Comparison of ENCODE assay signal across 26 cellular contexts in the genomic region with DNA sequence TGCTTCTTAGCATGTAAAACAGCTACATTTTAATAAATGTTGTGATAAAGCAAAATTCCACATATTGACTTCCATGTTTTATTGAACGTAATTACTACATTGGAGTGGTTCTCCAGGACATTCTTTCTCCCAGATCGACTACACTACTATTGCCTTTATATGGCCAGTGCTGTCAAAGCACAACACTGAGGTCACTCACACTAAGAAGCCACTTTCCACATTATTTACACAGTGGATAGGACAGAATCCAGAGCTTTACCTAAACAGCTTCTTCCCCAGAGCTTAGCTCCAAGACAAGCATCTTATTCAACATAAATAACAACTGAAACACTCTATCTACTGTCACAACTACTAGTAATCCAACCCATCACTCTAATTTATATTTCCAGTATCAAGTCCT.
"Had no signal": no experiment of that assay in that cellular context is flagged by ENCODE, and none has a peak within 500 bp of the region (broad histone marks: within the 10 kb centered on the region; RNA-seq: fewer than 3 reads in every experiment).

No MANE protein-coding gene starts in this region.

- H3K4me3 Mint-ChIP-seq: naive thymus-derived CD4-positive, alpha-beta T cell; nephron; neural crest cell; stimulated activated naive B cell treated with anti-CD40 and anti-IgM and Interleukin-4, amounts not matched to agents 10 μg/mL and 1 μg/mL and 100 μg/mL, for 72 hours had no signal

- H3K4me3 ChIP-seq: hepatocyte, left ventricle myocardium inferior, lung, mucosa of descending colon, ovary, skin epidermis, stomach, testis, thyroid gland, upper lobe of right lung had no signal

- H2AFZ ChIP-seq: hepatocyte had no signal

- H3K27ac ChIP-seq: hepatocyte, left ventricle myocardium inferior, ovary, skin epidermis, stomach, testis, thyroid gland, upper lobe of right lung had no signal

- DNase-seq: islet precursor cell; left ventricle myocardium inferior; midbrain; mucosa of descending colon; naive thymus-derived CD4-positive, alpha-beta T cell; nucleus accumbens; ovary; right cardiac atrium; stimulated activated CD4-positive, alpha-beta T cell treated with anti-CD3 and anti-CD28 coated beads, Interleukin-12 subunit alpha, Interleukin-12 subunit beta, amount 100 ng/mL, for 4 hours; stimulated activated CD4-positive, alpha-beta T cell treated with anti-CD3 and anti-CD28 coated beads, Interleukin-15, amount 100 ng/mL, for 24 hours; stimulated activated CD4-positive, alpha-beta T cell treated with anti-CD3 and anti-CD28 coated beads, Interleukin-2, amount 100 ng/mL, for 24 hours; stimulated activated CD4-positive, alpha-beta T cell treated with anti-CD3 and anti-CD28 coated beads, Interleukin-4, amount 100 ng/mL, for 1 hour; stimulated activated naive B cell treated with anti-CD40 and anti-IgM and Interleukin-4, amounts not matched to agents 10 μg/mL and 1 μg/mL and 100 μg/mL, for 72 hours; stimulated activated naive CD8-positive, alpha-beta T cell treated with anti-CD3 and anti-CD28 coated beads, Interleukin-15, Interleukin-2, amounts not matched to agents 100 U/mL and 50 U/mL, for 24 hours; stomach; testis; thyroid gland; trophoblast cell; upper lobe of right lung had no signal

- ATAC-seq: mucosa of descending colon; naive thymus-derived CD4-positive, alpha-beta T cell; right cardiac atrium; sciatic nerve; stimulated activated naive B cell treated with anti-CD40 and anti-IgM and Interleukin-4, amounts not matched to agents 10 μg/mL and 1 μg/mL and 100 μg/mL, for 72 hours; stimulated activated naive CD8-positive, alpha-beta T cell treated with anti-CD3 and anti-CD28 coated beads, Interleukin-15, Interleukin-2, amounts not matched to agents 100 U/mL and 50 U/mL, for 24 hours; upper lobe of right lung had no signal

- H3K4me1 Mint-ChIP-seq: neural crest cell; stimulated activated naive B cell treated with anti-CD40 and anti-IgM and Interleukin-4, amounts not matched to agents 10 μg/mL and 1 μg/mL and 100 μg/mL, for 72 hours had no signal

- H3K36me3 ChIP-seq: left ventricle myocardium inferior, ovary, stomach, thyroid gland, upper lobe of right lung had no signal

- H3K4me2 ChIP-seq: hepatocyte had no signal

- H3K27ac Mint-ChIP-seq: naive thymus-derived CD4-positive, alpha-beta T cell; nephron; progenitor cell of endocrine pancreas; stimulated activated naive B cell treated with anti-CD40 and anti-IgM and Interleukin-4, amounts not matched to agents 10 μg/mL and 1 μg/mL and 100 μg/mL, for 72 hours had no signal

- H3K9me3 ChIP-seq: left ventricle myocardium inferior, mucosa of descending colon, ovary, stomach, testis, thyroid gland, upper lobe of right lung had no signal

- H3K27me3 ChIP-seq: hepatocyte, ovary, stomach, testis, thyroid gland, upper lobe of right lung had no signal

- H3K4me1 ChIP-seq: left ventricle myocardium inferior, testis, thyroid gland, upper lobe of right lung had no signal

- H3K36me3 Mint-ChIP-seq: naive thymus-derived CD4-positive, alpha-beta T cell; stimulated activated naive B cell treated with anti-CD40 and anti-IgM and Interleukin-4, amounts not matched to agents 10 μg/mL and 1 μg/mL and 100 μg/mL, for 72 hours had no signal

- H3K27me3 Mint-ChIP-seq: naive thymus-derived CD4-positive, alpha-beta T cell; progenitor cell of endocrine pancreas; stimulated activated naive B cell treated with anti-CD40 and anti-IgM and Interleukin-4, amounts not matched to agents 10 μg/mL and 1 μg/mL and 100 μg/mL, for 72 hours had no signal

- H3K9me3 Mint-ChIP-seq: naive thymus-derived CD4-positive, alpha-beta T cell; nephron; neural crest cell; stimulated activated naive B cell treated with anti-CD40 and anti-IgM and Interleukin-4, amounts not matched to agents 10 μg/mL and 1 μg/mL and 100 μg/mL, for 72 hours had no signal
